ENCODE assay signal across 12 cellular contexts in the genomic region with DNA sequence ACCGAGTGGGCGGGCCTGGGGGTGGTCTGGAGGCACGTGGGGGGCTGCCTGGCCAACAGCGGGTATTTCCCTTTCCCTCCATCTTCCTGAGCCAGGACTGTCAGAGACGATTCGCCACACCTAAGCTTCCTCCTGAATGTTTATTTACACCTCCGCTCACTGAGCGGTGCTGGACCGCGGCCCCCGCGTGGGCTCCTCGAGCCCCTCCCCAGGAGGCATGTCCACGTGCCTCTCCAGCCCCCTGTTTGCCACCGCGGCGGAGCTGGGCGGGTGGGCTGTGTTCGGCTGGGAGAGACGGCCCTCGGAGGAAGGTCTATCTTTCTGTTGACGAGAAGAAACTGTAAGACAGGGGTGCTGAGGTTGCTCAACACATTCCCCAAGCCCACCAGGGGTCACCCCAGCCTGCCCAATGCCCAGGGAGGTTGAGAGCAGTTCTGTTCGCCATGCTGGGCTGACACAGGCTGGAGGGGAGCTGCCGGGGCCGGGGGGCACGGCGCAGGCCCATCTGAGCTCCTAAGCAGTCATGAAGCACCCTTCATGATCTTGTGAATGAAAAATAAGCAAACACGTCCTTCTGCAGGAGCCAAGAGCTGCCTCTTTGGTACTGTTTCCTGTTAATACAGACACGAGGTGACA. TPM values are rescaled to one million over a fixed set of nuclear protein-coding genes. Genes with fewer than 3 reads are reported as not detected.
DNase-seq lines count a peak whose midpoint lies in the region; ATAC-seq and TF ChIP-seq lines count a peak whose summit lies in the region.
"Had no signal": no experiment of that assay in that cellular context is flagged by ENCODE, and none has a peak within 500 bp of the region (broad histone marks: within the 10 kb centered on the region; RNA-seq: fewer than 3 reads in every experiment).

No MANE protein-coding gene starts in this region.

- H3K27ac Mint-ChIP-seq in activated CD4-positive, alpha-beta memory T cell treated with anti-CD3 and anti-CD28 coated beads, Interleukin-2, amount 10 ng/mL, durations not matched to agents 7 days and 5 days, result peak overlapping the region; percentile 93

- no peak overlapping the region for H3K4me3 Mint-ChIP-seq in activated CD4-positive, alpha-beta memory T cell treated with anti-CD3 and anti-CD28 coated beads, Interleukin-2, amount 10 ng/mL, durations not matched to agents 7 days and 5 days

- in situ Hi-C loops in mammary epithelial cell (cut with MboI; ENCODE audit: low sequenced_read_pairs in 2 of 2), result no loop called here

- H3K27me3 Mint-ChIP-seq in activated CD4-positive, alpha-beta memory T cell treated with anti-CD3 and anti-CD28 coated beads, Interleukin-2, amount 10 ng/mL, durations not matched to agents 7 days and 5 days, result no peaks in the 10 kb centered on the region

- DNase-seq in breast epithelium (ENCODE audit: low spot score in 2 of 2) (no peak), mammary epithelial cell (no peak), left lung (no peak), foreskin fibroblast (no peak), inferior parietal cortex (ENCODE audit: extremely low spot score) (no peak), OCI-M2 (lab: John Stamatoyannopoulos, UW; ENCODE audit: unreplicated experiment) (no peak)
- DNase-seq in activated CD4-positive, alpha-beta memory T cell treated with anti-CD3 and anti-CD28 coated beads, Interleukin-2, amount 10 ng/mL, durations not matched to agents 7 days and 5 days, result peak; percentile 26
- DNase-seq: immature natural killer cell; NCI-H1930; OCI-M1; stimulated activated CD4-positive, alpha-beta T cell treated with anti-CD3 and anti-CD28 coated beads, Interleukin-12 subunit alpha, Interleukin-12 subunit beta, amount 100 ng/mL, for 4 hours had no signal

- peaks cover 32% of the 10 kb centered on the region for H3K36me3 Mint-ChIP-seq in activated CD4-positive, alpha-beta memory T cell treated with anti-CD3 and anti-CD28 coated beads, Interleukin-2, amount 10 ng/mL, durations not matched to agents 7 days and 5 days (ENCODE audit: low read depth)
- H3K36me3 Mint-ChIP-seq: immature natural killer cell had no signal

- CTCF ChIA-PET in mammary epithelial cell (lab: Charles Lee; ENCODE audit: low non-redundant PET), result no interaction called here
- CTCF ChIA-PET in activated CD4-positive, alpha-beta memory T cell treated with anti-CD3 and anti-CD28 coated beads, Interleukin-2, amount 10 ng/mL, durations not matched to agents 7 days and 5 days (lab: Charles Lee), result interaction anchor here (0.8 to 2.3 kb wide), 7 partner anchors 27 to 260 kb away, joined by 3 to 10 read pairs (median 6); no protein-coding TSS in a partner anchor

- H3K4me1 ChIP-seq in breast epithelium, result peaks cover 30 to 38% of the 10 kb centered on the region in 2 donors
- peaks cover 5% of the 10 kb centered on the region for H3K4me1 ChIP-seq in mammary epithelial cell (ENCODE audit: insufficient read depth, low read length)
- H3K4me1 ChIP-seq in left lung, result peaks cover 15 to 61% of the 10 kb centered on the region in 2 donors
- H3K4me1 ChIP-seq in subcutaneous abdominal adipose tissue (ENCODE audit: control insufficient read depth in 5 of 5, insufficient read depth in 5 of 5, low read length in 5 of 5), result peaks cover 3 to 70% (median 58%) of the 10 kb centered on the region in 5 donors

- no TSS peak for BruUV-seq in mammary epithelial cell (replicated peaks; lab: Mats Ljungman, UMichigan)

- ATAC-seq in left lung, result peak; percentile 29

- POLR2A ChIA-PET in activated CD4-positive, alpha-beta memory T cell treated with anti-CD3 and anti-CD28 coated beads, Interleukin-2, amount 10 ng/mL, durations not matched to agents 7 days and 5 days (lab: Charles Lee), result interaction anchor here (0.7 to 22.6 kb wide), 14 partner anchors 8 to 254 kb away, joined by 3 to 1335 read pairs (median 21); partner anchors contain the start of genes EXOC7, FOXJ1, RNF157 and UBALD2

- intact Hi-C loops in breast epithelium (cut with DNase I; ENCODE audit: low total_unique reads) (loop anchor here (1.0 kb wide), 1 partner anchor 153 kb away; no protein-coding TSS in a partner anchor), mammary epithelial cell (cut with micrococcal nuclease) (loop anchor here (10.0 kb wide), 1 partner anchor 369 kb away; the partner anchor contains the start of gene MRPL38), left lung (cut with DNase I) (no loop called here)

- no peak overlapping the region for H3K4me2 ChIP-seq in mammary epithelial cell (ENCODE audit: insufficient read depth, low read depth, low read length)

- H3K9me3 ChIP-seq in breast epithelium (no peaks in the 10 kb centered on the region), mammary epithelial cell (replicated peaks; ENCODE audit: insufficient read depth, low read length) (no peaks in the 10 kb centered on the region), left lung (no peaks in the 10 kb centered on the region), subcutaneous abdominal adipose tissue (ENCODE audit: control insufficient read depth in 5 of 5, low read length in 5 of 5) (no peaks in the 10 kb centered on the region)

- no peaks in the 10 kb centered on the region for H4K20me1 ChIP-seq in mammary epithelial cell (ENCODE audit: insufficient read depth, low read length)

- H3K9ac ChIP-seq in mammary epithelial cell (ENCODE audit: insufficient read depth, low read length) (no peak overlapping the region), subcutaneous abdominal adipose tissue (ENCODE audit: low read length in 5 of 5) (peak overlapping the region in 4 of 5 donors; percentile 37 to 56 (median 40))

- no peaks in the 10 kb centered on the region for H3K9me3 Mint-ChIP-seq in activated CD4-positive, alpha-beta memory T cell treated with anti-CD3 and anti-CD28 coated beads, Interleukin-2, amount 10 ng/mL, durations not matched to agents 7 days and 5 days
- H3K9me3 Mint-ChIP-seq: immature natural killer cell had no signal

- dilution Hi-C loops in mammary epithelial cell (cut with HindIII; ENCODE audit: low sequenced_read_pairs), result no loop called here

- H3K4me3 ChIP-seq in breast epithelium (no peak overlapping the region), mammary epithelial cell (replicated peaks in 1 of 3; ENCODE audit: insufficient read depth in 1 of 3, low read depth in 2 of 3, low read length in 3 of 3) (no peak overlapping the region), left lung (no peak overlapping the region), subcutaneous abdominal adipose tissue (ENCODE audit: low read depth in 1 of 5, low read length in 5 of 5) (no peak overlapping the region), foreskin fibroblast (ENCODE audit: low read depth in 1 of 2, low read length in 2 of 2) (no peak overlapping the region)

- WGBS in mammary epithelial cell (ENCODE audit: low coverage, missing lambda C conversion rate), result 79% methylated on average over 22 of the region's 29 CpGs

- H2AFZ ChIP-seq in mammary epithelial cell (ENCODE audit: low read depth, low read length), result no peak overlapping the region

- no peaks in the 10 kb centered on the region for H3K36me3 ChIP-seq in breast epithelium
- peaks cover 1% of the 10 kb centered on the region for H3K36me3 ChIP-seq in mammary epithelial cell (ENCODE audit: insufficient read depth, low read length)
- peaks cover 0 to 20% of the 10 kb centered on the region in 2 donors for H3K36me3 ChIP-seq in left lung
- H3K36me3 ChIP-seq in subcutaneous abdominal adipose tissue (ENCODE audit: control insufficient read depth in 5 of 5, insufficient read depth in 5 of 5, low read length in 5 of 5), result peaks cover 0 to 16% (median 12%) of the 10 kb centered on the region in 5 donors

- H3K27me3 ChIP-seq in breast epithelium (no peaks in the 10 kb centered on the region), mammary epithelial cell (ENCODE audit: insufficient read depth, low read length) (no peaks in the 10 kb centered on the region), left lung (no peaks in the 10 kb centered on the region), subcutaneous abdominal adipose tissue (ENCODE audit: control insufficient read depth in 5 of 5, insufficient read depth in 4 of 5, low read length in 5 of 5) (no peaks in the 10 kb centered on the region)

- peak overlapping the region; percentile 86 to 90 for H3K27ac ChIP-seq in breast epithelium
- H3K27ac ChIP-seq in mammary epithelial cell (ENCODE audit: insufficient read depth, low read depth, low read length), result no peak overlapping the region
- peak overlapping the region; percentile 48 to 57 for H3K27ac ChIP-seq in left lung
- H3K27ac ChIP-seq in subcutaneous abdominal adipose tissue (ENCODE audit: low read depth, low read length), result peak overlapping the region; percentile 46

- TF ChIP-seq CTCF in breast epithelium (IDR thresholded peaks at IDR 0.05) (no peak), mammary epithelial cell (conservative IDR thresholded peaks at IDR 0.05 in 1 of 2, IDR thresholded peaks at IDR 0.05 in 1 of 2; ENCODE audit: extremely low read depth in 1 of 2, insufficient read depth in 1 of 2, low read depth in 1 of 2, low read length in 2 of 2) (no peak), left lung (IDR thresholded peaks at IDR 0.05) (no peak), foreskin fibroblast (IDR thresholded peaks at IDR 0.05; ENCODE audit: low read depth, low read length) (no peak)

- H3K4me1 Mint-ChIP-seq in activated CD4-positive, alpha-beta memory T cell treated with anti-CD3 and anti-CD28 coated beads, Interleukin-2, amount 10 ng/mL, durations not matched to agents 7 days and 5 days, result peaks cover 54% of the 10 kb centered on the region

- H3K79me2 ChIP-seq in mammary epithelial cell (ENCODE audit: insufficient read depth, low read length), result peaks cover 10% of the 10 kb centered on the region

- no peak for TF ChIP-seq POLR2A in breast epithelium (IDR thresholded peaks at IDR 0.05)

RNA-seq across cellular contexts. Expression of gene UBALD2, which starts 8.9 kb away (rescaled TPM):
- total RNA-seq in breast epithelium (10 to 100 TPM; 11.1 to 15.1 (median 13.0) TPM), mammary epithelial cell (10 to 100 TPM in 1 of 2 donors, 1 to 10 TPM in 1; 5.7 to 54.7 TPM), left lung (10 to 100 TPM; 45.7 to 52.7 TPM)
- 15.3 TPM for polyA plus RNA-seq in mammary epithelial cell
- polyA minus RNA-seq in mammary epithelial cell, result 9.2 TPM
- total RNA-seq in activated CD4-positive, alpha-beta memory T cell treated with anti-CD3 and anti-CD28 coated beads, Interleukin-2, amount 10 ng/mL, durations not matched to agents 7 days and 5 days, result 100 to 1,000 TPM; 524 to 546 TPM

RNA-seq across cellular contexts. Expression of gene RNF157, which starts 33.7 kb away (rescaled TPM):
- total RNA-seq in breast epithelium (1 to 10 TPM; 3.1 to 7.8 (median 4.3) TPM), mammary epithelial cell (not detected), left lung (1 to 10 TPM in 1 of 2 donors, under 1 TPM in 1; 0.79 to 1.4 TPM)
- 0.07 TPM for polyA plus RNA-seq in mammary epithelial cell
- polyA minus RNA-seq in mammary epithelial cell, result not detected
- 10 to 100 TPM; 79.8 to 83.9 TPM for total RNA-seq in activated CD4-positive, alpha-beta memory T cell treated with anti-CD3 and anti-CD28 coated beads, Interleukin-2, amount 10 ng/mL, durations not matched to agents 7 days and 5 days

RNA-seq across cellular contexts. Expression of gene QRICH2, which starts 34.0 kb away (rescaled TPM):
- total RNA-seq in breast epithelium (1 to 10 TPM; 3.0 to 4.3 (median 3.8) TPM), mammary epithelial cell (1 to 10 TPM; 3.7 to 3.9 TPM), left lung (1 to 10 TPM; 2.8 to 3.3 TPM)
- 1.3 TPM for polyA plus RNA-seq in mammary epithelial cell
- 1.3 TPM for polyA minus RNA-seq in mammary epithelial cell
- total RNA-seq in activated CD4-positive, alpha-beta memory T cell treated with anti-CD3 and anti-CD28 coated beads, Interleukin-2, amount 10 ng/mL, durations not matched to agents 7 days and 5 days, result 1 to 10 TPM; 1.4 to 1.9 TPM

Comparison
In these comparisons a context has a peak if more than half of its experiments do, and no peak if none do; other contexts are left out.
1. RNA of gene UBALD2, which starts 8.9 kb away (total RNA-seq): 524 to 546 TPM in activated CD4-positive, alpha-beta memory T cell treated with anti-CD3 and anti-CD28 coated beads, Interleukin-2, amount 10 ng/mL, durations not matched to agents 7 days and 5 days; 5.7 to 54.7 TPM in mammary epithelial cell, 45.7 to 52.7 TPM in left lung and 11.1 to 15.1 TPM in breast epithelium; every median in the first group is over 4 times any median in the second.
2. RNA of gene RNF157, which starts 33.7 kb away (total RNA-seq): 79.8 to 83.9 TPM in activated CD4-positive, alpha-beta memory T cell treated with anti-CD3 and anti-CD28 coated beads, Interleukin-2, amount 10 ng/mL, durations not matched to agents 7 days and 5 days; 3.1 to 7.8 TPM in breast epithelium, 0.79 to 1.4 TPM in left lung and not detected in mammary epithelial cell; every median in the first group is over 4 times any median in the second.
3. intact Hi-C loops: an anchor here in breast epithelium (1.0 kb wide) and mammary epithelial cell (10.0 kb wide); none called in left lung.